In genomic region chr22:48253573-48253972, GRCh38 we compare ENCODE assay signal across 20 cellular contexts.
"Had no signal": no experiment of that assay in that cellular context is flagged by ENCODE, and none has a peak within 500 bp of the region (broad histone marks: within the 10 kb centered on the region; RNA-seq: fewer than 3 reads in every experiment).

No MANE protein-coding gene starts in this region.

- H3K9me3 ChIP-seq: left ventricle myocardium inferior, neutrophil, pancreas, sigmoid colon, thoracic aorta, upper lobe of right lung had no signal

- FAIRE-seq: endometrium, frontal cortex, kidney, pancreas had no signal

- H3K4me3 Mint-ChIP-seq: activated CD4-positive, alpha-beta T cell treated with anti-CD3 and anti-CD28 coated beads, Interleukin-2, amount 10 ng/mL, durations not matched to agents 7 days and 5 days; activated CD8-positive, alpha-beta T cell treated with anti-CD3 and anti-CD28 coated beads, Interleukin-2, amount 10 ng/mL, durations not matched to agents 7 days and 5 days; activated naive CD4-positive, alpha-beta T cell treated with anti-CD3 and anti-CD28 coated beads for 36 hours; activated T-cell treated with anti-CD3 and anti-CD28 coated beads, Interleukin-2, amount 50 U/mL, for 24 hours; memory B cell; naive thymus-derived CD8-positive, alpha-beta T cell; stimulated activated naive B cell treated with anti-CD40 and anti-IgM and Interleukin-4, amounts not matched to agents 10 μg/mL and 1 μg/mL and 100 μg/mL, for 72 hours had no signal

- H3K27ac Mint-ChIP-seq: activated CD4-positive, alpha-beta T cell treated with anti-CD3 and anti-CD28 coated beads, Interleukin-2, amount 10 ng/mL, durations not matched to agents 7 days and 5 days; activated CD8-positive, alpha-beta T cell treated with anti-CD3 and anti-CD28 coated beads, Interleukin-2, amount 10 ng/mL, durations not matched to agents 7 days and 5 days; activated naive CD4-positive, alpha-beta T cell treated with anti-CD3 and anti-CD28 coated beads for 36 hours; activated T-cell treated with anti-CD3 and anti-CD28 coated beads, Interleukin-2, amount 50 U/mL, for 24 hours; activated T-helper 2 cell treated with anti-CD3 and anti-CD28 coated beads, Interferon-gamma antibody, Interleukin-2, Interleukin-4, amounts not matched to agents 10 μg/mL and 5 μg/mL and 100 μg/mL, durations not matched to agents 14 hours and 24 hours and 36 hours; memory B cell; naive thymus-derived CD8-positive, alpha-beta T cell; stimulated activated naive B cell treated with anti-CD40 and anti-IgM and Interleukin-4, amounts not matched to agents 10 μg/mL and 1 μg/mL and 100 μg/mL, for 72 hours had no signal

- H3K36me3 ChIP-seq: left ventricle myocardium inferior, neutrophil, pancreas, sigmoid colon, thoracic aorta, upper lobe of right lung had no signal

- H3K27me3 ChIP-seq: pancreas had no signal

- DNase-seq: activated CD4-positive, alpha-beta T cell treated with anti-CD3 and anti-CD28 coated beads, Interleukin-2, amount 10 ng/mL, durations not matched to agents 7 days and 5 days; activated CD8-positive, alpha-beta T cell treated with anti-CD3 and anti-CD28 coated beads, Interleukin-2, amount 10 ng/mL, durations not matched to agents 7 days and 5 days; activated naive CD4-positive, alpha-beta T cell treated with anti-CD3 and anti-CD28 coated beads for 36 hours; activated T-cell treated with anti-CD3 and anti-CD28 coated beads, Interleukin-2, amount 50 U/mL, for 24 hours; aorta; kidney; left ventricle myocardium inferior; naive thymus-derived CD8-positive, alpha-beta T cell; pancreas; sigmoid colon; stimulated activated CD4-positive, alpha-beta T cell treated with anti-CD3 and anti-CD28 coated beads, Interleukin-4, amount 100 ng/mL, for 4 hours; stimulated activated naive B cell treated with anti-CD40 and anti-IgM and Interleukin-4, amounts not matched to agents 10 μg/mL and 1 μg/mL and 100 μg/mL, for 72 hours; upper lobe of right lung had no signal

- H3K4me1 ChIP-seq: left ventricle myocardium inferior, pancreas had no signal

- H3K4me1 Mint-ChIP-seq: activated CD4-positive, alpha-beta T cell treated with anti-CD3 and anti-CD28 coated beads, Interleukin-2, amount 10 ng/mL, durations not matched to agents 7 days and 5 days had no signal

- H3K9me3 Mint-ChIP-seq: activated CD4-positive, alpha-beta T cell treated with anti-CD3 and anti-CD28 coated beads, Interleukin-2, amount 10 ng/mL, durations not matched to agents 7 days and 5 days; activated naive CD4-positive, alpha-beta T cell treated with anti-CD3 and anti-CD28 coated beads for 36 hours; activated T-cell treated with anti-CD3 and anti-CD28 coated beads, Interleukin-2, amount 50 U/mL, for 24 hours; activated T-helper 2 cell treated with anti-CD3 and anti-CD28 coated beads, Interferon-gamma antibody, Interleukin-2, Interleukin-4, amounts not matched to agents 10 μg/mL and 5 μg/mL and 100 μg/mL, durations not matched to agents 14 hours and 24 hours and 36 hours; memory B cell; stimulated activated naive B cell treated with anti-CD40 and anti-IgM and Interleukin-4, amounts not matched to agents 10 μg/mL and 1 μg/mL and 100 μg/mL, for 72 hours had no signal

- H3K4me3 ChIP-seq: coronary artery, left ventricle myocardium inferior, pancreas, thoracic aorta, upper lobe of right lung had no signal

- H3K36me3 Mint-ChIP-seq: memory B cell; naive thymus-derived CD8-positive, alpha-beta T cell; stimulated activated naive B cell treated with anti-CD40 and anti-IgM and Interleukin-4, amounts not matched to agents 10 μg/mL and 1 μg/mL and 100 μg/mL, for 72 hours had no signal

- ATAC-seq: activated CD8-positive, alpha-beta T cell treated with anti-CD3 and anti-CD28 coated beads, Interleukin-2, amount 10 ng/mL, durations not matched to agents 7 days and 5 days; naive thymus-derived CD8-positive, alpha-beta T cell; pancreas; stimulated activated naive B cell treated with anti-CD40 and anti-IgM and Interleukin-4, amounts not matched to agents 10 μg/mL and 1 μg/mL and 100 μg/mL, for 72 hours had no signal

- H3K27ac ChIP-seq: coronary artery, left ventricle myocardium inferior, neutrophil, pancreas, thoracic aorta, upper lobe of right lung had no signal
